30 cellular contexts compared by ENCODE assay signal in genomic region chr14:54117924-54118323, GRCh38.
"Had no signal": no experiment of that assay in that cellular context is flagged by ENCODE, and none has a peak within 500 bp of the region (broad histone marks: within the 10 kb centered on the region; RNA-seq: fewer than 3 reads in every experiment).

No MANE protein-coding gene starts in this region.

- H3K79me2 ChIP-seq: hepatocyte had no signal

- H3K9me3 Mint-ChIP-seq: activated B cell treated with CpG ODN at 0.5 μM for 24 hours; activated T-cell treated with anti-CD3 and anti-CD28 coated beads, Interleukin-2, amount 50 U/mL, for 4 hours; activated T-helper 17 cell treated with anti-CD3 and anti-CD28 coated beads, Interleukin-2, amount 50 U/mL, for 72 hours; T-helper 2 cell treated with Interferon-gamma antibody and Interleukin-4, amounts not matched to agents 5 μg/mL and 100 μg/mL, for 36 hours had no signal

- H3K27ac ChIP-seq: coronary artery, epithelial cell of prostate, esophagus squamous epithelium, gastroesophageal sphincter, heart right ventricle, hepatocyte, WERI-Rb-1 had no signal

- H3K4me2 ChIP-seq: hepatocyte had no signal

- H3K27me3 Mint-ChIP-seq: activated B cell treated with CpG ODN at 0.5 μM for 24 hours; activated T-helper 17 cell treated with anti-CD3 and anti-CD28 coated beads, Interleukin-2, amount 50 U/mL, for 72 hours; dendritic cell treated with granulocyte-macrophage colony-stimulating factor and Interleukin-4, amounts not matched to agents 40 ng/mL and 50 ng/mL, for 4 days; T-helper 17 cell had no signal

- H3K27me3 ChIP-seq: body of pancreas, dorsolateral prefrontal cortex, esophagus squamous epithelium, gastroesophageal sphincter, heart right ventricle, hepatocyte had no signal

- H3K4me3 ChIP-seq: body of pancreas, coronary artery, esophagus squamous epithelium, gastroesophageal sphincter, heart right ventricle, hepatocyte had no signal

- H3K36me3 Mint-ChIP-seq: activated naive CD8-positive, alpha-beta T cell had no signal

- DNase-seq: activated B cell treated with CpG ODN at 0.5 μM for 24 hours; activated CD4-positive, alpha-beta T cell treated with anti-CD3 and anti-CD28 coated beads for 48 hours; activated CD4-positive, alpha-beta T cell treated with anti-CD3 and anti-CD28 coated beads, Interleukin-2, amount 50 U/mL, for 1 hour; activated CD4-positive, alpha-beta T cell treated with anti-CD3 and anti-CD28 coated beads, Interleukin-2, amount 50 U/mL, for 48 hours; activated CD8-positive, alpha-beta memory T cell treated with anti-CD3 and anti-CD28 coated beads for 24 hours; activated CD8-positive, alpha-beta T cell treated with anti-CD3 and anti-CD28 coated beads for 36 hours; activated effector memory CD4-positive, alpha-beta T cell treated with Interleukin-2 at 50 U/mL for 16 hours; activated gamma-delta T cell treated with Interleukin-2 at 50 U/mL for 16 hours; activated naive CD4-positive, alpha-beta T cell treated with anti-CD3 and anti-CD28 coated beads, Interleukin-2, amount 50 U/mL, for 16 hours; activated naive CD4-positive, alpha-beta T cell treated with Interleukin-2 at 50 U/mL for 16 hours; activated T-cell treated with anti-CD3 and anti-CD28 coated beads, Interleukin-2, amount 50 U/mL, for 4 hours; aorta; body of pancreas; dorsolateral prefrontal cortex; effector memory CD4-positive, alpha-beta T cell; esophagus squamous epithelium; foreskin melanocyte; heart right ventricle; T-helper 17 cell; T1000; WERI-Rb-1 had no signal

- H3K9me3 ChIP-seq: body of pancreas, esophagus squamous epithelium, gastroesophageal sphincter, heart right ventricle had no signal

- ATAC-seq: activated CD4-positive, CD25-positive, alpha-beta regulatory T cell treated with anti-CD3 and anti-CD28 coated beads, Interleukin-2, amount 50 U/mL, for 24 hours; activated CD8-positive, alpha-beta T cell treated with anti-CD3 and anti-CD28 coated beads for 36 hours; activated T-cell treated with anti-CD3 and anti-CD28 coated beads, Interleukin-2, amount 50 U/mL, for 4 hours; activated T-helper 17 cell treated with anti-CD3 and anti-CD28 coated beads, Interleukin-2, amount 50 U/mL, for 72 hours; body of pancreas; gastroesophageal sphincter; heart right ventricle; T-helper 17 cell had no signal

- H3K4me1 Mint-ChIP-seq: activated B cell treated with CpG ODN at 0.5 μM for 24 hours; activated T-helper 17 cell treated with anti-CD3 and anti-CD28 coated beads, Interleukin-2, amount 50 U/mL, for 72 hours; T-helper 17 cell had no signal

- H3K4me1 ChIP-seq: body of pancreas, esophagus squamous epithelium, gastroesophageal sphincter had no signal

- H3K36me3 ChIP-seq: esophagus squamous epithelium, gastroesophageal sphincter, heart right ventricle, WERI-Rb-1 had no signal

- H2AFZ ChIP-seq: hepatocyte had no signal

- H3K4me3 Mint-ChIP-seq: activated B cell treated with CpG ODN at 0.5 μM for 24 hours; activated CD8-positive, alpha-beta T cell treated with anti-CD3 and anti-CD28 coated beads for 36 hours; activated naive CD8-positive, alpha-beta T cell; activated T-cell treated with anti-CD3 and anti-CD28 coated beads, Interleukin-2, amount 50 U/mL, for 4 hours; activated T-helper 17 cell treated with anti-CD3 and anti-CD28 coated beads, Interleukin-2, amount 50 U/mL, for 72 hours; dendritic cell treated with granulocyte-macrophage colony-stimulating factor and Interleukin-4, amounts not matched to agents 40 ng/mL and 50 ng/mL, for 4 days; T-helper 17 cell; T-helper 2 cell treated with Interferon-gamma antibody and Interleukin-4, amounts not matched to agents 5 μg/mL and 100 μg/mL, for 36 hours had no signal

- H3K27ac Mint-ChIP-seq: activated B cell treated with CpG ODN at 0.5 μM for 24 hours; activated CD8-positive, alpha-beta T cell treated with anti-CD3 and anti-CD28 coated beads for 36 hours; activated naive CD8-positive, alpha-beta T cell; activated T-helper 17 cell treated with anti-CD3 and anti-CD28 coated beads, Interleukin-2, amount 50 U/mL, for 72 hours; dendritic cell treated with granulocyte-macrophage colony-stimulating factor and Interleukin-4, amounts not matched to agents 40 ng/mL and 50 ng/mL, for 4 days; T-helper 17 cell; T-helper 2 cell treated with Interferon-gamma antibody and Interleukin-4, amounts not matched to agents 5 μg/mL and 100 μg/mL, for 36 hours had no signal
